1 cellular context compared by ENCODE assay signal in genomic region chr10:129958686-129959543, GRCh38.
TF ChIP-seq lines count a peak whose summit lies in the region.

No MANE protein-coding gene starts in this region.

TF ChIP-seq in IMR-90, 13 proteins besides CTCF, POLR2A, EP300 and RAD21:
- TF ChIP-seq BHLHE40 (IDR thresholded peaks at IDR 0.05; ENCODE audit: low read depth, low read length) (no peak), SMC3 (IDR thresholded peaks at IDR 0.05; ENCODE audit: low read depth, low read length) (no peak), RFX5 (IDR thresholded peaks at IDR 0.05; ENCODE audit: low read depth, low read length) (no peak), FOS (IDR thresholded peaks at IDR 0.05; ENCODE audit: low read depth, low read length) (no peak), MAZ (IDR thresholded peaks at IDR 0.05; ENCODE audit: borderline replicate concordance, low read depth, low read length) (no peak), RCOR1 (IDR thresholded peaks at IDR 0.05; ENCODE audit: insufficient replicate concordance, low read length) (no peak), CEBPB (IDR thresholded peaks at IDR 0.05; ENCODE audit: low read depth, low read length) (no peak), NFE2L2 (IDR thresholded peaks at IDR 0.05; ENCODE audit: low read depth, low read length) (no peak), MAFK (IDR thresholded peaks at IDR 0.05; ENCODE audit: low read depth, low read length) (no peak), CHD1 (IDR thresholded peaks at IDR 0.05; ENCODE audit: low read depth, low read length) (no peak)
- TF ChIP-seq, protein P1, sequence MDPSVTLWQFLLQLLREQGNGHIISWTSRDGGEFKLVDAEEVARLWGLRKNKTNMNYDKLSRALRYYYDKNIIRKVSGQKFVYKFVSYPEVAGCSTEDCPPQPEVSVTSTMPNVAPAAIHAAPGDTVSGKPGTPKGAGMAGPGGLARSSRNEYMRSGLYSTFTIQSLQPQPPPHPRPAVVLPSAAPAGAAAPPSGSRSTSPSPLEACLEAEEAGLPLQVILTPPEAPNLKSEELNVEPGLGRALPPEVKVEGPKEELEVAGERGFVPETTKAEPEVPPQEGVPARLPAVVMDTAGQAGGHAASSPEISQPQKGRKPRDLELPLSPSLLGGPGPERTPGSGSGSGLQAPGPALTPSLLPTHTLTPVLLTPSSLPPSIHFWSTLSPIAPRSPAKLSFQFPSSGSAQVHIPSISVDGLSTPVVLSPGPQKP (IDR thresholded peaks at IDR 0.05; ENCODE audit: borderline replicate concordance, low read depth, low read length), result no peak
- TF ChIP-seq, protein P2, sequence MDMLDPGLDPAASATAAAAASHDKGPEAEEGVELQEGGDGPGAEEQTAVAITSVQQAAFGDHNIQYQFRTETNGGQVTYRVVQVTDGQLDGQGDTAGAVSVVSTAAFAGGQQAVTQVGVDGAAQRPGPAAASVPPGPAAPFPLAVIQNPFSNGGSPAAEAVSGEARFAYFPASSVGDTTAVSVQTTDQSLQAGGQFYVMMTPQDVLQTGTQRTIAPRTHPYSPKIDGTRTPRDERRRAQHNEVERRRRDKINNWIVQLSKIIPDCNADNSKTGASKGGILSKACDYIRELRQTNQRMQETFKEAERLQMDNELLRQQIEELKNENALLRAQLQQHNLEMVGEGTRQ (IDR thresholded peaks at IDR 0.05; ENCODE audit: low read depth, low read length), result no peak
